ENCODE assay signal across 15 cellular contexts in genomic region chr18:35178260-35178659, GRCh38.
DNase-seq lines count a peak whose midpoint lies in the region; ATAC-seq and TF ChIP-seq lines count a peak whose summit lies in the region.
"Had no signal": no experiment of that assay in that cellular context is flagged by ENCODE, and none has a peak within 500 bp of the region (broad histone marks: within the 10 kb centered on the region; RNA-seq: fewer than 3 reads in every experiment).

No MANE protein-coding gene starts in this region.

- H3K4me1 Mint-ChIP-seq in natural killer cell treated with Interleukin-12 subunit alpha and Interleukin-12 subunit beta and Interleukin-15 and Interleukin-18, amount 100 ng/mL, for 72 hours (ENCODE audit: low read depth in 2 of 2): no peaks in the 10 kb centered on the region

- H2AFZ ChIP-seq in Karpas-422 (ENCODE audit: low read length): peak overlapping the region; percentile 17; the same call in 1 of the 2 replicates

- no peak overlapping the region for H3K27ac Mint-ChIP-seq in natural killer cell treated with Interleukin-12 subunit alpha and Interleukin-12 subunit beta and Interleukin-15 and Interleukin-18, amount 100 ng/mL, for 72 hours

- H3K79me2 ChIP-seq in Karpas-422 (ENCODE audit: low read length): no peaks in the 10 kb centered on the region

- no peak overlapping the region for H3K4me3 Mint-ChIP-seq in natural killer cell treated with Interleukin-12 subunit alpha and Interleukin-12 subunit beta and Interleukin-15 and Interleukin-18, amount 100 ng/mL, for 72 hours

- H3K27ac ChIP-seq in Karpas-422 (ENCODE audit: low read length): peak overlapping the region; percentile 97
- H3K27ac ChIP-seq: A549, dorsolateral prefrontal cortex had no signal

- peak; percentile 68 to 89 for ATAC-seq in natural killer cell treated with Interleukin-12 subunit alpha and Interleukin-12 subunit beta and Interleukin-15 and Interleukin-18, amount 100 ng/mL, for 72 hours
- no peak for ATAC-seq in GM18511 (IDR thresholded peaks at IDR 0.05; ENCODE audit: unreplicated experiment)
- ATAC-seq: A549 had no signal

- peaks cover 81% of the 10 kb centered on the region for H3K4me1 ChIP-seq in Karpas-422 (ENCODE audit: low read length)
- H3K4me1 ChIP-seq: A549 had no signal

- peak; percentile 40 for DNase-seq in activated CD4-positive, alpha-beta T cell treated with anti-CD3 and anti-CD28 coated beads for 48 hours
- DNase-seq in activated CD4-positive, alpha-beta T cell treated with anti-CD3 and anti-CD28 coated beads for 4 hours: no peak
- DNase-seq in Karpas-422 (peak; percentile 55), astrocyte of the spinal cord (ENCODE audit: low read depth, low spot score) (peak; percentile 78), SKM-1 treated with dmso at 0.1 percent for 144 hours (lab: John Stamatoyannopoulos, UW; ENCODE audit: unreplicated experiment) (no peak), inferior parietal cortex (ENCODE audit: extremely low spot score) (no peak)
- DNase-seq in natural killer cell treated with Interleukin-12 subunit alpha and Interleukin-12 subunit beta and Interleukin-15 and Interleukin-18, amount 100 ng/mL, for 72 hours (ENCODE audit: low spot score): no peak
- DNase-seq: activated effector memory CD4-positive, alpha-beta T cell treated with anti-CD3 and anti-CD28 coated beads, Interleukin-2, amount 50 U/mL, for 16 hours; dorsolateral prefrontal cortex; GDM1; Kasumi-1; NK-92 treated with Interleukin-12 subunit alpha and Interleukin-12 subunit beta, amount 100 ng/mL, for 24 hours had no signal

- peaks cover 5% of the 10 kb centered on the region; the same call in 1 of the 2 replicates for H3K36me3 ChIP-seq in Karpas-422 (ENCODE audit: insufficient read depth, low read length)

- H3K9me3 ChIP-seq in Karpas-422 (ENCODE audit: low read length): no peaks in the 10 kb centered on the region
- H3K9me3 ChIP-seq: A549 had no signal

- H3K27me3 ChIP-seq in Karpas-422 (ENCODE audit: low read length): no peaks in the 10 kb centered on the region
- H3K27me3 ChIP-seq: dorsolateral prefrontal cortex had no signal

- peaks cover 5% of the 10 kb centered on the region for H3K36me3 Mint-ChIP-seq in natural killer cell treated with Interleukin-12 subunit alpha and Interleukin-12 subunit beta and Interleukin-15 and Interleukin-18, amount 100 ng/mL, for 72 hours

- peak overlapping the region; percentile 6; the same call in 1 of the 2 replicates for H3K9ac ChIP-seq in Karpas-422 (ENCODE audit: low read length)

- TF ChIP-seq CTCF in astrocyte of the spinal cord (IDR thresholded peaks at IDR 0.05; ENCODE audit: low read depth, low read length): no peak

- no peaks in the 10 kb centered on the region for H3K9me3 Mint-ChIP-seq in natural killer cell treated with Interleukin-12 subunit alpha and Interleukin-12 subunit beta and Interleukin-15 and Interleukin-18, amount 100 ng/mL, for 72 hours

- no peaks in the 10 kb centered on the region for H3K27me3 Mint-ChIP-seq in natural killer cell treated with Interleukin-12 subunit alpha and Interleukin-12 subunit beta and Interleukin-15 and Interleukin-18, amount 100 ng/mL, for 72 hours

- H4K20me1 ChIP-seq in Karpas-422 (ENCODE audit: insufficient read depth, low read depth, low read length): no peaks in the 10 kb centered on the region

- H3K4me2 ChIP-seq in Karpas-422 (ENCODE audit: low read depth, low read length, poor library complexity, severe bottlenecking): no peak overlapping the region
- H3K4me2 ChIP-seq: A549, smooth muscle cell had no signal

- H3K9me2 ChIP-seq in Karpas-422 (replicated peaks; ENCODE audit: insufficient read depth, low read length): no peaks in the 10 kb centered on the region

- no peak overlapping the region for H3K4me3 ChIP-seq in Karpas-422 (ENCODE audit: low read length)
- no peak overlapping the region for H3K4me3 ChIP-seq in astrocyte of the spinal cord (ENCODE audit: low read depth, low read length)
- H3K4me3 ChIP-seq: A549, dorsolateral prefrontal cortex, smooth muscle cell had no signal

- in situ Hi-C loops in astrocyte of the spinal cord (cut with HindIII; ENCODE audit: low sequenced_read_pairs): no loop called here

Comparison
In these comparisons a context has a peak if more than half of its experiments do, and no peak if none do; other contexts are left out.
1. DNase-seq: peak in activated CD4-positive, alpha-beta T cell treated with anti-CD3 and anti-CD28 coated beads for 48 hours (single experiment), Karpas-422 (single experiment) and astrocyte of the spinal cord (single experiment); none in activated CD4-positive, alpha-beta T cell treated with anti-CD3 and anti-CD28 coated beads for 4 hours (0 of 2), natural killer cell treated with Interleukin-12 subunit alpha and Interleukin-12 subunit beta and Interleukin-15 and Interleukin-18, amount 100 ng/mL, for 72 hours (single experiment), SKM-1 treated with dmso at 0.1 percent for 144 hours (single experiment) and inferior parietal cortex (single experiment).